1 cellular context compared by ENCODE assay signal in genomic region chr4:101156619-101157310, GRCh38.
A peak's percentile ranks its signal among the peaks of the same experiment; 100 is the strongest.
TF ChIP-seq lines count a peak whose summit lies in the region.

No MANE protein-coding gene starts in this region.

TF ChIP-seq in HCT116, 20 proteins besides CTCF, POLR2A, EP300 and RAD21 (continued from another document):
- TF ChIP-seq SP1 (IDR thresholded peaks at IDR 0.05; ENCODE audit: low read depth) (peak; percentile 47), ATF3 (IDR thresholded peaks at IDR 0.05) (no peak)
